ENCODE assay signal across 8 cellular contexts in genomic region chr3:160755776-160756304, GRCh38. TPM values are rescaled to one million over a fixed set of nuclear protein-coding genes. Genes with fewer than 3 reads are reported as not detected.
DNase-seq lines count a peak whose midpoint lies in the region; ATAC-seq and TF ChIP-seq lines count a peak whose summit lies in the region.

PPM1L (plus strand) TSS chr3:160756231.

- no peaks in the 10 kb centered on the region for H3F3A ChIP-seq in DOHH2 (ENCODE audit: control insufficient read depth, insufficient read depth)

- WGBS in right cardiac atrium: under 1% methylated on average over 64 of the region's 64 CpGs

- peak within 1 kb of the TSS; percentile 78 for H3K4me2 ChIP-seq in DOHH2 (ENCODE audit: low read length)

- peak within 1 kb of the TSS; percentile 68 for H3K27ac ChIP-seq in DOHH2 (ENCODE audit: low read depth, low read length)
- no peak within 1 kb of the TSS for H3K27ac ChIP-seq in HUES6 (ENCODE audit: low read depth, low read length)
- H3K27ac ChIP-seq in right cardiac atrium (ENCODE audit: low read length): peak within 1 kb of the TSS; percentile 97

- intact Hi-C loops in right cardiac atrium (cut with DNase I): loop anchor here in 1 of 4 donors (5.0 to 10.0 kb wide), 2 partner anchors 51 to 169 kb away; no protein-coding TSS in a partner anchor

- H4K20me1 ChIP-seq in DOHH2 (ENCODE audit: control insufficient read depth, insufficient read depth, low read depth, low read length): peaks cover 7% of the 10 kb centered on the region; the same call in 1 of the 2 replicates

- ATAC-seq in GM21515 (IDR thresholded peaks at IDR 0.05; ENCODE audit: unreplicated experiment) (peak; percentile 49), right cardiac atrium (peak; percentile 65 to 68)

- H3K4me3 ChIP-seq in DOHH2 (ENCODE audit: low read length) (peak within 1 kb of the TSS; percentile 85), HUES6 (ENCODE audit: low read depth, low read length) (peak within 1 kb of the TSS; percentile 86), right cardiac atrium (ENCODE audit: low read length) (peak within 1 kb of the TSS; percentile 78)

- peaks cover 49% of the 10 kb centered on the region for H3K79me2 ChIP-seq in DOHH2 (ENCODE audit: control insufficient read depth, low read length)

- H3K27me3 ChIP-seq in DOHH2 (ENCODE audit: control insufficient read depth, low read length) (no peaks in the 10 kb centered on the region), HUES6 (ENCODE audit: control insufficient read depth, insufficient read depth, low read length) (peaks cover 47% of the 10 kb centered on the region), right cardiac atrium (ENCODE audit: control insufficient read depth, insufficient read depth) (no peaks in the 10 kb centered on the region)

- H3K9me2 ChIP-seq in DOHH2 (replicated peaks; ENCODE audit: control insufficient read depth, low read length): no peaks in the 10 kb centered on the region

- H3K4me1 ChIP-seq in DOHH2 (ENCODE audit: control insufficient read depth, low read length): peaks cover 50% of the 10 kb centered on the region
- H3K4me1 ChIP-seq in HUES6 (ENCODE audit: control insufficient read depth, insufficient read depth, low read length): peaks cover 17% of the 10 kb centered on the region
- H3K4me1 ChIP-seq in right cardiac atrium (ENCODE audit: control insufficient read depth, insufficient read depth, low read length): no peaks in the 10 kb centered on the region

- TF ChIP-seq CTCF in DOHH2 (IDR thresholded peaks at IDR 0.05; ENCODE audit: low read depth, low read length, poor library complexity, severe bottlenecking): no peak

- DNase-seq in SW480 (ENCODE audit: low spot score): peak; percentile 69
- DNase-seq in amygdala (lab: John Stamatoyannopoulos, UW): peak in 44 of 56 donors; percentile 22 to 84 (median 59)
- peak; percentile 64 to 90 (median 87) for DNase-seq in right cardiac atrium
- DNase-seq in putamen (ENCODE audit: low spot score): peak; percentile 62
- DNase-seq in cerebellar nuclear complex (lab: John Stamatoyannopoulos, UW): no peak

- H3K36me3 ChIP-seq in DOHH2 (ENCODE audit: control insufficient read depth, low read length) (no peaks in the 10 kb centered on the region), HUES6 (ENCODE audit: control insufficient read depth, insufficient read depth, low read length) (no peaks in the 10 kb centered on the region)

- H3K9me3 ChIP-seq in DOHH2 (ENCODE audit: control insufficient read depth, insufficient read depth, low read length) (no peaks in the 10 kb centered on the region), HUES6 (ENCODE audit: control insufficient read depth, insufficient read depth, low read depth, low read length) (no peaks in the 10 kb centered on the region), right cardiac atrium (ENCODE audit: control insufficient read depth, low read length) (no peaks in the 10 kb centered on the region)

- H3K9ac ChIP-seq in HUES6 (ENCODE audit: low read length): peak within 1 kb of the TSS; percentile 93

RNA-seq across cellular contexts. Expression of gene PPM1L, which starts in this region (rescaled TPM):
- 10 to 100 TPM; 23.4 to 31.7 (median 27.2) TPM for total RNA-seq in right cardiac atrium
- polyA plus RNA-seq in right cardiac atrium: 6.1 TPM

Comparison
In these comparisons a context has a peak if more than half of its experiments do, and no peak if none do; other contexts are left out.
1. DNase-seq: peak in SW480 (single experiment), amygdala (44 of 56), right cardiac atrium (3 of 3) and putamen (single experiment); none in cerebellar nuclear complex (0 of 2).
2. Peak in every context shown above with its lines, with median percentiles within 50 percentile points of each other: H3K4me3 ChIP-seq.